ENCODE assay signal across 1 cellular context in the genomic region with DNA sequence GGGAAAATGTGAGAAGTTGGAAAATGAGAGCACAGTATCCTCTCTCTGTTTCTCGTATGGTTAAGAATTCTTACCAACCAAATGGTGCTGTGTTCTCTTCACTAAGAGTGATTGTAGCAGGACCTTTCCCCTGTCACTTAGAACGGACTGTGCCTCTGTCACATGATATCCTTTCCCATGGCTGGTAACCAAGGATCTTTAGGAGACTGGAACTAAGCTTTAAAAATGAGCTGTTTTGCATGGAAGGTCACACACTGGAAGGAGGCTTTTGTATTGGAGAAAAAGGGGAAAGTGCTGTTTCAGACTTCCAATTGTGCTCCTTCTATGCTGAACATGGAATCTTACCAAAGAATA.
TF ChIP-seq lines count a peak whose summit lies in the region.

No MANE protein-coding gene starts in this region.

TF ChIP-seq in liver, 16 proteins besides CTCF, POLR2A, EP300 and RAD21 (continued from another document):
- TF ChIP-seq, protein P1, sequence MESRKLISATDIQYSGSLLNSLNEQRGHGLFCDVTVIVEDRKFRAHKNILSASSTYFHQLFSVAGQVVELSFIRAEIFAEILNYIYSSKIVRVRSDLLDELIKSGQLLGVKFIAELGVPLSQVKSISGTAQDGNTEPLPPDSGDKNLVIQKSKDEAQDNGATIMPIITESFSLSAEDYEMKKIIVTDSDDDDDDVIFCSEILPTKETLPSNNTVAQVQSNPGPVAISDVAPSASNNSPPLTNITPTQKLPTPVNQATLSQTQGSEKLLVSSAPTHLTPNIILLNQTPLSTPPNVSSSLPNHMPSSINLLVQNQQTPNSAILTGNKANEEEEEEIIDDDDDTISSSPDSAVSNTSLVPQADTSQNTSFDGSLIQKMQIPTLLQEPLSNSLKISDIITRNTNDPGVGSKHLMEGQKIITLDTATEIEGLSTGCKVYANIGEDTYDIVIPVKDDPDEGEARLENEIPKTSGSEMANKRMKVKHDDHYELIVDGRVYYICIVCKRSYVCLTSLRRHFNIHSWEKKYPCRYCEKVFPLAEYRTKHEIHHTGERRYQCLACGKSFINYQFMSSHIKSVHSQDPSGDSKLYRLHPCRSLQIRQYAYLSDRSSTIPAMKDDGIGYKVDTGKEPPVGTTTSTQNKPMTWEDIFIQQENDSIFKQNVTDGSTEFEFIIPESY (IDR thresholded peaks at IDR 0.05): no peak
- peak; percentile 86 for TF ChIP-seq TAF1 (conservative IDR thresholded peaks at IDR 0.05)
- TF ChIP-seq, protein P2, sequence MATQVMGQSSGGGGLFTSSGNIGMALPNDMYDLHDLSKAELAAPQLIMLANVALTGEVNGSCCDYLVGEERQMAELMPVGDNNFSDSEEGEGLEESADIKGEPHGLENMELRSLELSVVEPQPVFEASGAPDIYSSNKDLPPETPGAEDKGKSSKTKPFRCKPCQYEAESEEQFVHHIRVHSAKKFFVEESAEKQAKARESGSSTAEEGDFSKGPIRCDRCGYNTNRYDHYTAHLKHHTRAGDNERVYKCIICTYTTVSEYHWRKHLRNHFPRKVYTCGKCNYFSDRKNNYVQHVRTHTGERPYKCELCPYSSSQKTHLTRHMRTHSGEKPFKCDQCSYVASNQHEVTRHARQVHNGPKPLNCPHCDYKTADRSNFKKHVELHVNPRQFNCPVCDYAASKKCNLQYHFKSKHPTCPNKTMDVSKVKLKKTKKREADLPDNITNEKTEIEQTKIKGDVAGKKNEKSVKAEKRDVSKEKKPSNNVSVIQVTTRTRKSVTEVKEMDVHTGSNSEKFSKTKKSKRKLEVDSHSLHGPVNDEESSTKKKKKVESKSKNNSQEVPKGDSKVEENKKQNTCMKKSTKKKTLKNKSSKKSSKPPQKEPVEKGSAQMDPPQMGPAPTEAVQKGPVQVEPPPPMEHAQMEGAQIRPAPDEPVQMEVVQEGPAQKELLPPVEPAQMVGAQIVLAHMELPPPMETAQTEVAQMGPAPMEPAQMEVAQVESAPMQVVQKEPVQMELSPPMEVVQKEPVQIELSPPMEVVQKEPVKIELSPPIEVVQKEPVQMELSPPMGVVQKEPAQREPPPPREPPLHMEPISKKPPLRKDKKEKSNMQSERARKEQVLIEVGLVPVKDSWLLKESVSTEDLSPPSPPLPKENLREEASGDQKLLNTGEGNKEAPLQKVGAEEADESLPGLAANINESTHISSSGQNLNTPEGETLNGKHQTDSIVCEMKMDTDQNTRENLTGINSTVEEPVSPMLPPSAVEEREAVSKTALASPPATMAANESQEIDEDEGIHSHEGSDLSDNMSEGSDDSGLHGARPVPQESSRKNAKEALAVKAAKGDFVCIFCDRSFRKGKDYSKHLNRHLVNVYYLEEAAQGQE (IDR thresholded peaks at IDR 0.05): peak; percentile 45
- TF ChIP-seq JUND (IDR thresholded peaks at IDR 0.05): peak in 1 of 2 donors; percentile 29
- TF ChIP-seq YY1 (IDR thresholded peaks at IDR 0.05): peak; percentile 86
- TF ChIP-seq NR2F2 (IDR thresholded peaks at IDR 0.05): peak; percentile 37
- peak; percentile 88 for TF ChIP-seq SP1 (IDR thresholded peaks at IDR 0.05)
